1 cellular context compared by ENCODE assay signal in genomic region chr9:104745852-104746251, GRCh38.
TF ChIP-seq lines count a peak whose summit lies in the region.

No MANE protein-coding gene starts in this region.

TF ChIP-seq in K562, 482 proteins besides CTCF, POLR2A, EP300 and RAD21 (continued from another document and continues in another):
- TF ChIP-seq ATF6 (CRISPR knock-in tag; IDR thresholded peaks at IDR 0.05) (no peak), ARID3A (IDR thresholded peaks at IDR 0.05; ENCODE audit: borderline replicate concordance, low read depth, low read length) (no peak), ZNF695 (CRISPR knock-in tag; IDR thresholded peaks at IDR 0.05) (no peak), ZNF239 (CRISPR knock-in tag; IDR thresholded peaks at IDR 0.05) (no peak), ZNF253 (CRISPR knock-in tag; conservative IDR thresholded peaks at IDR 0.05) (no peak), PML (IDR thresholded peaks at IDR 0.05; ENCODE audit: low read length) (no peak), ELK3 (CRISPR knock-in tag; IDR thresholded peaks at IDR 0.05) (no peak), KLF16 (IDR thresholded peaks at IDR 0.05) (no peak), ZNF764 (CRISPR knock-in tag; IDR thresholded peaks at IDR 0.05; ENCODE audit: low read depth) (no peak), RFX1 (IDR thresholded peaks at IDR 0.05) (no peak), SRSF1 (IDR thresholded peaks at IDR 0.05; ENCODE audit: low read depth, low read length) (no peak), FOXP1 (CRISPR knock-in tag; IDR thresholded peaks at IDR 0.05) (no peak), HDAC1 (IDR thresholded peaks at IDR 0.05) (no peak), ARID2 (IDR thresholded peaks at IDR 0.05) (no peak), TFE3 (CRISPR knock-in tag; IDR thresholded peaks at IDR 0.05) (no peak), NKRF (IDR thresholded peaks at IDR 0.05; ENCODE audit: borderline replicate concordance) (no peak), TARDBP (IDR thresholded peaks at IDR 0.05) (no peak), LEF1 (IDR thresholded peaks at IDR 0.05) (peak; percentile 61; the same call in 1 of the 2 replicates), CBFA2T3 (IDR thresholded peaks at IDR 0.05) (peak; percentile 70), ZFP1 (CRISPR knock-in tag; IDR thresholded peaks at IDR 0.05) (no peak), SAP30 (IDR thresholded peaks at IDR 0.05; ENCODE audit: borderline replicate concordance, insufficient read depth, low read depth, low read length, poor library complexity, severe bottlenecking) (no peak), ZNF395 (CRISPR knock-in tag; IDR thresholded peaks at IDR 0.05) (no peak), POLR3G (IDR thresholded peaks at IDR 0.05; ENCODE audit: extremely low read depth, insufficient read length, insufficient replicate concordance) (no peak), TAL1 (IDR thresholded peaks at IDR 0.05) (no peak), FOXP4 (CRISPR knock-in tag; IDR thresholded peaks at IDR 0.05; ENCODE audit: borderline replicate concordance) (no peak), MTA3 (IDR thresholded peaks at IDR 0.05; ENCODE audit: borderline replicate concordance) (no peak), ZNF699 (CRISPR knock-in tag; IDR thresholded peaks at IDR 0.05; ENCODE audit: insufficient replicate concordance) (no peak), RREB1 (CRISPR knock-in tag; IDR thresholded peaks at IDR 0.05) (no peak), ELF2 (CRISPR knock-in tag; IDR thresholded peaks at IDR 0.05) (no peak), C11orf30 (IDR thresholded peaks at IDR 0.05; ENCODE audit: low read depth) (no peak), KLF10 (CRISPR knock-in tag; IDR thresholded peaks at IDR 0.05) (no peak), HDGF (IDR thresholded peaks at IDR 0.05) (no peak), TAF9B (IDR thresholded peaks at IDR 0.05; ENCODE audit: partially characterized antibody) (no peak), CHD1 (IDR thresholded peaks at IDR 0.05; ENCODE audit: low read length) (no peak), PHTF2 (CRISPR knock-in tag; IDR thresholded peaks at IDR 0.05) (no peak), ZFP30 (CRISPR knock-in tag; IDR thresholded peaks at IDR 0.05; ENCODE audit: borderline replicate concordance) (no peak), CHAMP1 (IDR thresholded peaks at IDR 0.05) (0 out of 2 replicates have a peak, but pooled peaks have one; percentile 38), ZNF134 (CRISPR knock-in tag; conservative IDR thresholded peaks at IDR 0.05) (no peak), ZNF512 (tag; IDR thresholded peaks at IDR 0.05) (no peak), ZNF431 (CRISPR knock-in tag; IDR thresholded peaks at IDR 0.05) (no peak), DNMT1 (IDR thresholded peaks at IDR 0.05) (no peak), ARHGAP35 (IDR thresholded peaks at IDR 0.05; ENCODE audit: partially characterized antibody) (no peak)
